Comparison of ENCODE assay signal across 1 cellular context in the genomic region with DNA sequence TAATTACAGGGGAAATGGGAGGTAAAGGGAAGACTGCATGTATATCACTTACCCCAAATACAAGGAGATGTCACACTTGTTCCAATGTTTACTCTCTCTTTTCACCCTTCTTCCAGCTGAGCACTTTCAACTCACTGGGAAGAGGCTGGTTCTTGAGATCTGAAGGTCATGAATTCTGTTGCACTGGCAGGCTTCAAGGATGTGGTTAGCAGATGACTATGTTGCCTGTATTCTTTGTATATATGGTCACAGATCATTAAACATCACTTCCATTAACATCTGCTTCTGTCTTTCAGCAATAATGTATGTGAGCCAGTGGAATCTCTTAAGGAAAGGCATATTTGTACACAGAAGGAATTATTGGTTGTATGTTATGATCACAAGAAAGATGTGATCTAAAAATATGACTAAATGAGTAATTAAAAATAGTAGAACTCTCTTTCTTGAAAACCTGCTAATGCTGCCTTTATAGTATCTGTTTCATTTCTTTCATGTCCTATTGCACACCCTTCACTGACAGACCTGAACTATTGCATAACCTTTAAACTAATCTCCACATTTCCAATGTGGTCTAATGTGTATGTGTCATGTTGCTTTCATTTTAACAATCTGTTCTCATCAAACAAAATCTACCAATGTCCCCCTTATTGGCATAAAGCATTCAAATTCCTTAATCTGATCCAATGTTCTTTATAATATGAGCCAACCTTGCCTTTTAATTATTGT.
TF ChIP-seq lines count a peak whose summit lies in the region.

No MANE protein-coding gene starts in this region.

TF ChIP-seq in IMR-90, 13 proteins besides CTCF, POLR2A, EP300 and RAD21:
- peak; percentile 43; the same call in 1 of the 2 replicates for TF ChIP-seq CEBPB (IDR thresholded peaks at IDR 0.05; ENCODE audit: low read depth, low read length)
- no peak for TF ChIP-seq RCOR1 (IDR thresholded peaks at IDR 0.05; ENCODE audit: insufficient replicate concordance, low read length)
- no peak for TF ChIP-seq MAZ (IDR thresholded peaks at IDR 0.05; ENCODE audit: borderline replicate concordance, low read depth, low read length)
